In genomic region chr7:100991631-100992030, GRCh38 we compare ENCODE assay signal across 42 cellular contexts. TPM values are rescaled to one million over a fixed set of nuclear protein-coding genes. Genes with fewer than 3 reads are reported as not detected.
"Had no signal": no experiment of that assay in that cellular context is flagged by ENCODE, and none has a peak within 500 bp of the region (broad histone marks: within the 10 kb centered on the region; RNA-seq: fewer than 3 reads in every experiment).

No MANE protein-coding gene starts in this region.

- H3K27ac ChIP-seq: adrenal gland, ascending aorta, body of pancreas, brain microvascular endothelial cell, breast epithelium, cardiac muscle cell had no signal

- ATAC-seq: activated naive CD4-positive, alpha-beta T cell treated with anti-CD3 and anti-CD28 coated beads, Interleukin-2, amount 50 U/mL, for 72 hours; activated naive CD8-positive, alpha-beta T cell treated with anti-CD3 and anti-CD28 coated beads, Interleukin-2, amount 50 U/mL, for 24 hours; activated T-cell treated with anti-CD3 and anti-CD28 coated beads, Interleukin-2, amount 50 U/mL, for 4 hours; activated T-cell treated with anti-CD3 and anti-CD28 coated beads, Interleukin-2, amount 50 U/mL, for 72 hours; activated T-helper 17 cell treated with anti-CD3 and anti-CD28 coated beads, Interleukin-2, amount 50 U/mL, for 72 hours; body of pancreas had no signal

- H3K27me3 Mint-ChIP-seq: activated naive CD4-positive, alpha-beta T cell treated with anti-CD3 and anti-CD28 coated beads, Interleukin-2, amount 10 ng/mL, durations not matched to agents 7 days and 5 days; activated naive CD4-positive, alpha-beta T cell treated with anti-CD3 and anti-CD28 coated beads, Interleukin-2, amount 50 U/mL, for 24 hours; activated naive CD8-positive, alpha-beta T cell; activated naive CD8-positive, alpha-beta T cell treated with anti-CD3 and anti-CD28 coated beads for 36 hours; activated naive CD8-positive, alpha-beta T cell treated with anti-CD3 and anti-CD28 coated beads, Interleukin-2, amount 10 ng/mL, durations not matched to agents 7 days and 5 days; activated naive CD8-positive, alpha-beta T cell treated with anti-CD3 and anti-CD28 coated beads, Interleukin-2, amount 50 U/mL, for 24 hours; activated T-cell treated with anti-CD3 and anti-CD28 coated beads, Interleukin-2, amount 50 U/mL, for 24 hours; activated T-helper 17 cell treated with anti-CD3 and anti-CD28 coated beads, Interleukin-2, amount 50 U/mL, for 72 hours; central memory CD8-positive, alpha-beta T cell had no signal

- FAIRE-seq: astrocyte, bronchial epithelial cell had no signal

- H3K27me3 ChIP-seq: adrenal gland, ascending aorta, body of pancreas, brain microvascular endothelial cell, breast epithelium, cardiac muscle cell had no signal

- H3K9me3 ChIP-seq: adrenal gland, ascending aorta, body of pancreas, breast epithelium had no signal

- H3K4me1 Mint-ChIP-seq: activated naive CD4-positive, alpha-beta T cell treated with anti-CD3 and anti-CD28 coated beads, Interleukin-2, amount 10 ng/mL, durations not matched to agents 7 days and 5 days; activated naive CD4-positive, alpha-beta T cell treated with anti-CD3 and anti-CD28 coated beads, Interleukin-2, amount 50 U/mL, for 24 hours; activated naive CD8-positive, alpha-beta T cell treated with anti-CD3 and anti-CD28 coated beads for 36 hours; activated naive CD8-positive, alpha-beta T cell treated with anti-CD3 and anti-CD28 coated beads, Interleukin-2, amount 10 ng/mL, durations not matched to agents 7 days and 5 days; activated naive CD8-positive, alpha-beta T cell treated with anti-CD3 and anti-CD28 coated beads, Interleukin-2, amount 50 U/mL, for 24 hours; activated T-helper 17 cell treated with anti-CD3 and anti-CD28 coated beads, Interleukin-2, amount 50 U/mL, for 72 hours; brain; central memory CD8-positive, alpha-beta T cell had no signal

- H3K4me3 ChIP-seq: adrenal gland, ascending aorta, body of pancreas, breast epithelium, cardiac muscle cell had no signal

- DNase-seq: activated effector memory CD4-positive, alpha-beta T cell treated with anti-CD3 and anti-CD28 coated beads, Interleukin-2, amount 50 U/mL, for 16 hours; activated effector memory CD4-positive, alpha-beta T cell treated with Interleukin-2 at 50 U/mL for 16 hours; activated gamma-delta T cell; activated gamma-delta T cell treated with Interleukin-2 at 50 U/mL for 16 hours; activated naive CD4-positive, alpha-beta T cell; activated naive CD4-positive, alpha-beta T cell treated with anti-CD3 and anti-CD28 coated beads for 36 hours; activated naive CD4-positive, alpha-beta T cell treated with anti-CD3 and anti-CD28 coated beads, Interleukin-2, amount 10 ng/mL, durations not matched to agents 7 days and 5 days; activated naive CD4-positive, alpha-beta T cell treated with anti-CD3 and anti-CD28 coated beads, Interleukin-2, amount 50 U/mL, for 16 hours; activated naive CD4-positive, alpha-beta T cell treated with Interleukin-2 at 50 U/mL for 16 hours; activated naive CD8-positive, alpha-beta T cell treated with anti-CD3 and anti-CD28 coated beads for 36 hours; activated naive CD8-positive, alpha-beta T cell treated with anti-CD3 and anti-CD28 coated beads, Interleukin-2, amount 10 ng/mL, durations not matched to agents 7 days and 5 days; activated naive CD8-positive, alpha-beta T cell treated with anti-CD3 and anti-CD28 coated beads, Interleukin-2, amount 50 U/mL, for 24 hours; activated T-cell treated with anti-CD3 and anti-CD28 coated beads for 4 hours; activated T-cell treated with anti-CD3 and anti-CD28 coated beads, Interleukin-2, amount 50 U/mL, for 1 hour; activated T-cell treated with anti-CD3 and anti-CD28 coated beads, Interleukin-2, amount 50 U/mL, for 24 hours; activated T-cell treated with anti-CD3 and anti-CD28 coated beads, Interleukin-2, amount 50 U/mL, for 4 hours; activated T-cell treated with anti-CD3 and anti-CD28 coated beads, Interleukin-2, amount 50 U/mL, for 48 hours; activated T-cell treated with anti-CD3 and anti-CD28 coated beads, Interleukin-2, amount 50 U/mL, for 72 hours; adrenal gland; amniotic stem cell; amygdala; anterior cingulate cortex; body of pancreas; brain microvascular endothelial cell; caudate nucleus; central memory CD4-positive, alpha-beta T cell; cerebellar nuclear complex had no signal

- H3K4me3 Mint-ChIP-seq: activated naive CD4-positive, alpha-beta T cell treated with anti-CD3 and anti-CD28 coated beads for 36 hours; activated naive CD4-positive, alpha-beta T cell treated with anti-CD3 and anti-CD28 coated beads, Interleukin-2, amount 10 ng/mL, durations not matched to agents 7 days and 5 days; activated naive CD4-positive, alpha-beta T cell treated with anti-CD3 and anti-CD28 coated beads, Interleukin-2, amount 50 U/mL, for 24 hours; activated naive CD8-positive, alpha-beta T cell; activated naive CD8-positive, alpha-beta T cell treated with anti-CD3 and anti-CD28 coated beads for 36 hours; activated naive CD8-positive, alpha-beta T cell treated with anti-CD3 and anti-CD28 coated beads, Interleukin-2, amount 10 ng/mL, durations not matched to agents 7 days and 5 days; activated naive CD8-positive, alpha-beta T cell treated with anti-CD3 and anti-CD28 coated beads, Interleukin-2, amount 50 U/mL, for 24 hours; activated T-cell treated with anti-CD3 and anti-CD28 coated beads, Interleukin-2, amount 50 U/mL, for 24 hours; activated T-cell treated with anti-CD3 and anti-CD28 coated beads, Interleukin-2, amount 50 U/mL, for 4 hours; activated T-cell treated with anti-CD3 and anti-CD28 coated beads, Interleukin-2, amount 50 U/mL, for 72 hours; activated T-helper 1 cell treated with anti-CD3 and anti-CD28 coated beads, Interleukin-12 subunit alpha, Interleukin-12 subunit beta, Interleukin-2, Interleukin-4 antibody, amounts not matched to agents 30 ng/mL and 10 ng/mL and 1 ng/mL, durations not matched to agents 14 hours and 24 hours and 36 hours; activated T-helper 17 cell treated with anti-CD3 and anti-CD28 coated beads, Interleukin-2, amount 50 U/mL, for 72 hours; brain; central memory CD8-positive, alpha-beta T cell had no signal

- H3K36me3 Mint-ChIP-seq: activated naive CD4-positive, alpha-beta T cell treated with anti-CD3 and anti-CD28 coated beads, Interleukin-2, amount 10 ng/mL, durations not matched to agents 7 days and 5 days; activated naive CD4-positive, alpha-beta T cell treated with anti-CD3 and anti-CD28 coated beads, Interleukin-2, amount 50 U/mL, for 24 hours; activated naive CD4-positive, alpha-beta T cell treated with anti-CD3 and anti-CD28 coated beads, Interleukin-2, amount 50 U/mL, for 72 hours; activated naive CD8-positive, alpha-beta T cell; activated naive CD8-positive, alpha-beta T cell treated with anti-CD3 and anti-CD28 coated beads, Interleukin-2, amount 10 ng/mL, durations not matched to agents 7 days and 5 days; brain had no signal

- H3K27ac Mint-ChIP-seq: activated naive CD4-positive, alpha-beta T cell treated with anti-CD3 and anti-CD28 coated beads for 36 hours; activated naive CD4-positive, alpha-beta T cell treated with anti-CD3 and anti-CD28 coated beads, Interleukin-2, amount 10 ng/mL, durations not matched to agents 7 days and 5 days; activated naive CD4-positive, alpha-beta T cell treated with anti-CD3 and anti-CD28 coated beads, Interleukin-2, amount 50 U/mL, for 24 hours; activated naive CD4-positive, alpha-beta T cell treated with anti-CD3 and anti-CD28 coated beads, Interleukin-2, amount 50 U/mL, for 72 hours; activated naive CD8-positive, alpha-beta T cell; activated naive CD8-positive, alpha-beta T cell treated with anti-CD3 and anti-CD28 coated beads for 36 hours; activated naive CD8-positive, alpha-beta T cell treated with anti-CD3 and anti-CD28 coated beads, Interleukin-2, amount 10 ng/mL, durations not matched to agents 7 days and 5 days; activated naive CD8-positive, alpha-beta T cell treated with anti-CD3 and anti-CD28 coated beads, Interleukin-2, amount 50 U/mL, for 24 hours; activated T-cell treated with anti-CD3 and anti-CD28 coated beads, Interleukin-2, amount 50 U/mL, for 24 hours; activated T-cell treated with anti-CD3 and anti-CD28 coated beads, Interleukin-2, amount 50 U/mL, for 72 hours; activated T-helper 1 cell treated with anti-CD3 and anti-CD28 coated beads, Interleukin-12 subunit alpha, Interleukin-12 subunit beta, Interleukin-2, Interleukin-4 antibody, amounts not matched to agents 30 ng/mL and 10 ng/mL and 1 ng/mL, durations not matched to agents 14 hours and 24 hours and 36 hours; activated T-helper 17 cell treated with anti-CD3 and anti-CD28 coated beads, Interleukin-2, amount 50 U/mL, for 72 hours; activated T-helper 2 cell treated with anti-CD3 and anti-CD28 coated beads, Interferon-gamma antibody, Interleukin-2, Interleukin-4, amounts not matched to agents 10 μg/mL and 5 μg/mL and 100 μg/mL, durations not matched to agents 14 hours and 24 hours and 36 hours; brain had no signal

- H3K4me1 ChIP-seq: adrenal gland, ascending aorta, body of pancreas, breast epithelium had no signal

- H3K36me3 ChIP-seq: adrenal gland, ascending aorta, brain microvascular endothelial cell, breast epithelium, cardiac muscle cell had no signal

- H3K9me3 Mint-ChIP-seq: activated naive CD4-positive, alpha-beta T cell treated with anti-CD3 and anti-CD28 coated beads for 36 hours; activated naive CD4-positive, alpha-beta T cell treated with anti-CD3 and anti-CD28 coated beads, Interleukin-2, amount 50 U/mL, for 24 hours; activated naive CD4-positive, alpha-beta T cell treated with anti-CD3 and anti-CD28 coated beads, Interleukin-2, amount 50 U/mL, for 72 hours; activated naive CD8-positive, alpha-beta T cell treated with anti-CD3 and anti-CD28 coated beads for 36 hours; activated naive CD8-positive, alpha-beta T cell treated with anti-CD3 and anti-CD28 coated beads, Interleukin-2, amount 10 ng/mL, durations not matched to agents 7 days and 5 days; activated naive CD8-positive, alpha-beta T cell treated with anti-CD3 and anti-CD28 coated beads, Interleukin-2, amount 50 U/mL, for 24 hours; activated T-cell treated with anti-CD3 and anti-CD28 coated beads, Interleukin-2, amount 50 U/mL, for 24 hours; activated T-cell treated with anti-CD3 and anti-CD28 coated beads, Interleukin-2, amount 50 U/mL, for 4 hours; activated T-cell treated with anti-CD3 and anti-CD28 coated beads, Interleukin-2, amount 50 U/mL, for 72 hours; activated T-helper 1 cell treated with anti-CD3 and anti-CD28 coated beads, Interleukin-12 subunit alpha, Interleukin-12 subunit beta, Interleukin-2, Interleukin-4 antibody, amounts not matched to agents 30 ng/mL and 10 ng/mL and 1 ng/mL, durations not matched to agents 14 hours and 24 hours and 36 hours; activated T-helper 17 cell treated with anti-CD3 and anti-CD28 coated beads, Interleukin-2, amount 50 U/mL, for 72 hours; activated T-helper 2 cell treated with anti-CD3 and anti-CD28 coated beads, Interferon-gamma antibody, Interleukin-2, Interleukin-4, amounts not matched to agents 10 μg/mL and 5 μg/mL and 100 μg/mL, durations not matched to agents 14 hours and 24 hours and 36 hours; brain; central memory CD8-positive, alpha-beta T cell had no signal

RNA-seq across cellular contexts. Expression of gene MUC12, which starts 22.3 kb away (rescaled TPM):
- total RNA-seq: activated naive CD4-positive, alpha-beta T cell treated with anti-CD3 and anti-CD28 coated beads for 36 hours; activated naive CD8-positive, alpha-beta T cell treated with anti-CD3 and anti-CD28 coated beads, Interleukin-2, amount 10 ng/mL, durations not matched to agents 7 days and 5 days; body of pancreas had no signal
- polyA plus RNA-seq: cardiac muscle cell had no signal

RNA-seq across cellular contexts. Expression of gene MUC17, which starts 28.2 kb away (rescaled TPM):
- total RNA-seq: activated naive CD4-positive, alpha-beta T cell treated with anti-CD3 and anti-CD28 coated beads for 36 hours; activated naive CD4-positive, alpha-beta T cell treated with anti-CD3 and anti-CD28 coated beads, Interleukin-2, amount 50 U/mL, for 72 hours; activated naive CD8-positive, alpha-beta T cell treated with anti-CD3 and anti-CD28 coated beads for 36 hours; activated naive CD8-positive, alpha-beta T cell treated with anti-CD3 and anti-CD28 coated beads, Interleukin-2, amount 10 ng/mL, durations not matched to agents 7 days and 5 days; activated T-cell treated with anti-CD3 and anti-CD28 coated beads, Interleukin-2, amount 50 U/mL, for 4 hours; activated T-cell treated with anti-CD3 and anti-CD28 coated beads, Interleukin-2, amount 50 U/mL, for 72 hours; activated T-helper 1 cell treated with anti-CD3 and anti-CD28 coated beads, Interleukin-12 subunit alpha, Interleukin-12 subunit beta, Interleukin-2, Interleukin-4 antibody, amounts not matched to agents 30 ng/mL and 10 ng/mL and 1 ng/mL, durations not matched to agents 14 hours and 24 hours and 36 hours; activated T-helper 17 cell treated with anti-CD3 and anti-CD28 coated beads, Interleukin-2, amount 50 U/mL, for 72 hours; activated T-helper 2 cell treated with anti-CD3 and anti-CD28 coated beads, Interferon-gamma antibody, Interleukin-2, Interleukin-4, amounts not matched to agents 10 μg/mL and 5 μg/mL and 100 μg/mL, durations not matched to agents 14 hours and 24 hours and 36 hours; adrenal gland; aorta; ascending aorta; astrocyte; bronchial epithelial cell; cardiac muscle cell; cardiac septum had no signal
- polyA plus RNA-seq: adrenal gland, cardiac muscle cell had no signal

RNA-seq across cellular contexts. Expression of gene MUC3A, which starts 42.3 kb away (rescaled TPM):
- total RNA-seq: activated naive CD4-positive, alpha-beta T cell treated with anti-CD3 and anti-CD28 coated beads for 36 hours; activated naive CD8-positive, alpha-beta T cell treated with anti-CD3 and anti-CD28 coated beads for 36 hours; activated naive CD8-positive, alpha-beta T cell treated with anti-CD3 and anti-CD28 coated beads, Interleukin-2, amount 10 ng/mL, durations not matched to agents 7 days and 5 days; activated T-cell treated with anti-CD3 and anti-CD28 coated beads, Interleukin-2, amount 50 U/mL, for 72 hours; activated T-helper 1 cell treated with anti-CD3 and anti-CD28 coated beads, Interleukin-12 subunit alpha, Interleukin-12 subunit beta, Interleukin-2, Interleukin-4 antibody, amounts not matched to agents 30 ng/mL and 10 ng/mL and 1 ng/mL, durations not matched to agents 14 hours and 24 hours and 36 hours; ascending aorta; cardiac muscle cell had no signal
